ENCODE assay signal across 8 cellular contexts in genomic region chr10:79168231-79168630, GRCh38.
"Had no signal": no experiment of that assay in that cellular context is flagged by ENCODE, and none has a peak within 500 bp of the region (broad histone marks: within the 10 kb centered on the region; RNA-seq: fewer than 3 reads in every experiment).

No MANE protein-coding gene starts in this region.

- H3K4me3 ChIP-seq: colonic mucosa, esophagus muscularis mucosa, ovary had no signal

- H3K27ac ChIP-seq: colonic mucosa, esophagus muscularis mucosa, ovary had no signal

- DNase-seq: activated CD4-positive, CD25-positive, alpha-beta regulatory T cell treated with anti-CD3 and anti-CD28 coated beads, Interleukin-2, amount 50 U/mL, for 72 hours; activated naive CD4-positive, alpha-beta T cell treated with anti-CD3 and anti-CD28 coated beads for 36 hours; colonic mucosa; hypothalamus; ovary; stimulated activated CD4-positive, alpha-beta T cell treated with anti-CD3 and anti-CD28 coated beads, Interleukin-12 subunit alpha, Interleukin-12 subunit beta, amount 100 ng/mL, for 4 hours; stimulated activated CD4-positive, alpha-beta T cell treated with anti-CD3 and anti-CD28 coated beads, Interleukin-2, amount 100 ng/mL, for 24 hours had no signal

- H3K4me3 Mint-ChIP-seq: activated naive CD4-positive, alpha-beta T cell treated with anti-CD3 and anti-CD28 coated beads for 36 hours had no signal

- H3K27ac Mint-ChIP-seq: activated naive CD4-positive, alpha-beta T cell treated with anti-CD3 and anti-CD28 coated beads for 36 hours had no signal

- H3K4me1 ChIP-seq: colonic mucosa had no signal

- H3K9me3 Mint-ChIP-seq: activated naive CD4-positive, alpha-beta T cell treated with anti-CD3 and anti-CD28 coated beads for 36 hours had no signal

- H3K36me3 ChIP-seq: colonic mucosa, ovary had no signal

- H3K9me3 ChIP-seq: colonic mucosa, esophagus muscularis mucosa, ovary had no signal

- H3K27me3 ChIP-seq: colonic mucosa, esophagus muscularis mucosa, ovary had no signal
